Comparison of ENCODE assay signal across 2 cellular contexts in genomic region chr3:185511711-185512110, GRCh38.
A peak's percentile ranks its signal among the peaks of the same experiment; 100 is the strongest.
TF ChIP-seq lines count a peak whose summit lies in the region.

No MANE protein-coding gene starts in this region.

TF ChIP-seq in liver, 16 proteins besides CTCF, POLR2A, EP300 and RAD21:
- TF ChIP-seq TAF1 (conservative IDR thresholded peaks at IDR 0.05): no peak
- TF ChIP-seq, protein P1, sequence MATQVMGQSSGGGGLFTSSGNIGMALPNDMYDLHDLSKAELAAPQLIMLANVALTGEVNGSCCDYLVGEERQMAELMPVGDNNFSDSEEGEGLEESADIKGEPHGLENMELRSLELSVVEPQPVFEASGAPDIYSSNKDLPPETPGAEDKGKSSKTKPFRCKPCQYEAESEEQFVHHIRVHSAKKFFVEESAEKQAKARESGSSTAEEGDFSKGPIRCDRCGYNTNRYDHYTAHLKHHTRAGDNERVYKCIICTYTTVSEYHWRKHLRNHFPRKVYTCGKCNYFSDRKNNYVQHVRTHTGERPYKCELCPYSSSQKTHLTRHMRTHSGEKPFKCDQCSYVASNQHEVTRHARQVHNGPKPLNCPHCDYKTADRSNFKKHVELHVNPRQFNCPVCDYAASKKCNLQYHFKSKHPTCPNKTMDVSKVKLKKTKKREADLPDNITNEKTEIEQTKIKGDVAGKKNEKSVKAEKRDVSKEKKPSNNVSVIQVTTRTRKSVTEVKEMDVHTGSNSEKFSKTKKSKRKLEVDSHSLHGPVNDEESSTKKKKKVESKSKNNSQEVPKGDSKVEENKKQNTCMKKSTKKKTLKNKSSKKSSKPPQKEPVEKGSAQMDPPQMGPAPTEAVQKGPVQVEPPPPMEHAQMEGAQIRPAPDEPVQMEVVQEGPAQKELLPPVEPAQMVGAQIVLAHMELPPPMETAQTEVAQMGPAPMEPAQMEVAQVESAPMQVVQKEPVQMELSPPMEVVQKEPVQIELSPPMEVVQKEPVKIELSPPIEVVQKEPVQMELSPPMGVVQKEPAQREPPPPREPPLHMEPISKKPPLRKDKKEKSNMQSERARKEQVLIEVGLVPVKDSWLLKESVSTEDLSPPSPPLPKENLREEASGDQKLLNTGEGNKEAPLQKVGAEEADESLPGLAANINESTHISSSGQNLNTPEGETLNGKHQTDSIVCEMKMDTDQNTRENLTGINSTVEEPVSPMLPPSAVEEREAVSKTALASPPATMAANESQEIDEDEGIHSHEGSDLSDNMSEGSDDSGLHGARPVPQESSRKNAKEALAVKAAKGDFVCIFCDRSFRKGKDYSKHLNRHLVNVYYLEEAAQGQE (IDR thresholded peaks at IDR 0.05): no peak
- TF ChIP-seq SP1 (IDR thresholded peaks at IDR 0.05): no peak
- no peak for TF ChIP-seq FOXA2 (IDR thresholded peaks at IDR 0.05)
- TF ChIP-seq RXRA (IDR thresholded peaks at IDR 0.05): peak in 1 of 2 donors; percentile 54
- peak; percentile 42 to 63 for TF ChIP-seq HNF4A (conservative IDR thresholded peaks at IDR 0.05)

TF ChIP-seq in HepG2, 621 proteins besides CTCF, POLR2A, EP300 and RAD21:
- TF ChIP-seq MAFF (IDR thresholded peaks at IDR 0.05; ENCODE audit: low read depth, low read length) (no peak), ZSCAN30 (CRISPR knock-in tag; IDR thresholded peaks at IDR 0.05) (no peak), MED13 (CRISPR knock-in tag; IDR thresholded peaks at IDR 0.05) (no peak), FIP1L1 (IDR thresholded peaks at IDR 0.05; ENCODE audit: borderline replicate concordance, insufficient read depth, low read depth, low read length) (no peak), KAT2B (IDR thresholded peaks at IDR 0.05; ENCODE audit: borderline replicate concordance, low read depth, low read length) (no peak), ZNF572 (CRISPR knock-in tag; IDR thresholded peaks at IDR 0.05) (no peak), GABPB1 (CRISPR knock-in tag; IDR thresholded peaks at IDR 0.05) (no peak)
- TF ChIP-seq, protein P2, sequence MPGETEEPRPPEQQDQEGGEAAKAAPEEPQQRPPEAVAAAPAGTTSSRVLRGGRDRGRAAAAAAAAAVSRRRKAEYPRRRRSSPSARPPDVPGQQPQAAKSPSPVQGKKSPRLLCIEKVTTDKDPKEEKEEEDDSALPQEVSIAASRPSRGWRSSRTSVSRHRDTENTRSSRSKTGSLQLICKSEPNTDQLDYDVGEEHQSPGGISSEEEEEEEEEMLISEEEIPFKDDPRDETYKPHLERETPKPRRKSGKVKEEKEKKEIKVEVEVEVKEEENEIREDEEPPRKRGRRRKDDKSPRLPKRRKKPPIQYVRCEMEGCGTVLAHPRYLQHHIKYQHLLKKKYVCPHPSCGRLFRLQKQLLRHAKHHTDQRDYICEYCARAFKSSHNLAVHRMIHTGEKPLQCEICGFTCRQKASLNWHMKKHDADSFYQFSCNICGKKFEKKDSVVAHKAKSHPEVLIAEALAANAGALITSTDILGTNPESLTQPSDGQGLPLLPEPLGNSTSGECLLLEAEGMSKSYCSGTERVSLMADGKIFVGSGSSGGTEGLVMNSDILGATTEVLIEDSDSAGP (CRISPR knock-in tag; IDR thresholded peaks at IDR 0.05; ENCODE audit: borderline replicate concordance): no peak
TF ChIP-seq in HepG2: peak in this region for 0.
